ENCODE assay signal across 15 cellular contexts in genomic region chr2:119922699-119923098, GRCh38.
DNase-seq lines count a peak whose midpoint lies in the region; ATAC-seq, FAIRE-seq and TF ChIP-seq lines count a peak whose summit lies in the region.
"Had no signal": no experiment of that assay in that cellular context is flagged by ENCODE, and none has a peak within 500 bp of the region (broad histone marks: within the 10 kb centered on the region; RNA-seq: fewer than 3 reads in every experiment).

No MANE protein-coding gene starts in this region.

- FAIRE-seq in K562 (lab: Jason Lieb, UNC) (no peak), pancreas (lab: Jason Lieb, UNC) (peak; percentile 5)
- FAIRE-seq: GM19239 had no signal

- H3K27me3 Mint-ChIP-seq in CD4-positive, CD25-positive, alpha-beta regulatory T cell: no peaks in the 10 kb centered on the region
- no peaks in the 10 kb centered on the region for H3K27me3 Mint-ChIP-seq in CD4-positive, alpha-beta memory T cell

- no peaks in the 10 kb centered on the region for H3K36me3 ChIP-seq in CD4-positive, CD25-positive, alpha-beta regulatory T cell (ENCODE audit: control insufficient read depth, insufficient read depth, low read length)
- no peaks in the 10 kb centered on the region for H3K36me3 ChIP-seq in CD4-positive, alpha-beta memory T cell (ENCODE audit: insufficient read depth, low read length)
- H3K36me3 ChIP-seq in K562 (ENCODE audit: control insufficient read depth, insufficient read depth, low read length) (no peaks in the 10 kb centered on the region), pancreas (no peaks in the 10 kb centered on the region)

- no peaks in the 10 kb centered on the region for H4K20me1 ChIP-seq in K562 (replicated peaks; ENCODE audit: control insufficient read depth, insufficient read depth, low read length)

- peak overlapping the region; percentile 14 to 87 (median 41) for H3K27ac Mint-ChIP-seq in CD4-positive, CD25-positive, alpha-beta regulatory T cell
- H3K27ac Mint-ChIP-seq in CD4-positive, alpha-beta memory T cell: peak overlapping the region in 6 of 7 donors; percentile 8 to 85 (median 50)
- H3K27ac Mint-ChIP-seq: CD14-positive monocyte, H9 had no signal

- TF ChIP-seq RAD21 in K562 (CRISPR knock-in tag; conservative IDR thresholded peaks at IDR 0.05 in 1 of 2, IDR thresholded peaks at IDR 0.05 in 1 of 2): no peak

- no peak overlapping the region for H3K27ac ChIP-seq in CD4-positive, CD25-positive, alpha-beta regulatory T cell (ENCODE audit: insufficient read depth, low read length, poor library complexity, severe bottlenecking)
- H3K27ac ChIP-seq in CD4-positive, alpha-beta memory T cell (ENCODE audit: low read depth, low read length): no peak overlapping the region
- H3K27ac ChIP-seq in K562 (ENCODE audit: extremely low read depth, low read depth, low read length) (no peak overlapping the region), pancreas (no peak overlapping the region), RWPE1 (no peak overlapping the region)
- H3K27ac ChIP-seq: HL-60 had no signal

- H3K4me3 ChIP-seq in CD4-positive, CD25-positive, alpha-beta regulatory T cell (ENCODE audit: low read depth, low read length): no peak overlapping the region
- no peak overlapping the region for H3K4me3 ChIP-seq in CD4-positive, alpha-beta memory T cell (ENCODE audit: low read length in 2 of 2)
- H3K4me3 ChIP-seq in K562 (no peak overlapping the region), pancreas (no peak overlapping the region)

- H3K4me2 ChIP-seq in K562 (ENCODE audit: insufficient read depth, low read length): no peak overlapping the region

- H3K36me3 Mint-ChIP-seq in CD4-positive, CD25-positive, alpha-beta regulatory T cell: peaks cover 11% of the 10 kb centered on the region
- peaks cover 7 to 12% of the 10 kb centered on the region in 2 donors for H3K36me3 Mint-ChIP-seq in CD4-positive, alpha-beta memory T cell
- H3K36me3 Mint-ChIP-seq: CD14-positive monocyte had no signal

- CTCF ChIA-PET in CD4-positive, alpha-beta memory T cell (lab: Charles Lee; ENCODE audit: partially characterized antibody): interaction anchor here (0.6 to 0.7 kb wide), 2 partner anchors 58 to 152 kb away, joined by 4 read pairs; no protein-coding TSS in a partner anchor
- CTCF ChIA-PET in K562 (lab: Yijun Ruan, JAX; ENCODE audit: low intra/inter-chr PET ratio): no interaction called here
- CTCF ChIA-PET in RWPE1 (lab: Yijun Ruan, JAX): no interaction called here

- H2AFZ ChIP-seq in K562 (ENCODE audit: low read depth, low read length): no peak overlapping the region

- no peak for TF ChIP-seq CTCF in K562 (IDR thresholded peaks at IDR 0.05 in 2 of 3, conservative IDR thresholded peaks at IDR 0.05 in 1 of 3; ENCODE audit: insufficient read depth in 2 of 3, low read depth in 1 of 3, low read length in 3 of 3)
- no peak for TF ChIP-seq CTCF in pancreas (IDR thresholded peaks at IDR 0.05)
- TF ChIP-seq CTCF in RWPE1 (conservative IDR thresholded peaks at IDR 0.05; ENCODE audit: low read depth): no peak

- peaks cover 36 to 61% (median 52%) of the 10 kb centered on the region in 4 donors for H3K4me1 Mint-ChIP-seq in CD4-positive, CD25-positive, alpha-beta regulatory T cell
- peaks cover 32 to 51% (median 36%) of the 10 kb centered on the region in 4 donors for H3K4me1 Mint-ChIP-seq in CD4-positive, alpha-beta memory T cell
- H3K4me1 Mint-ChIP-seq: CD14-positive monocyte had no signal

- H3K9me3 ChIP-seq in CD4-positive, CD25-positive, alpha-beta regulatory T cell (ENCODE audit: control insufficient read depth in 2 of 2, low read length in 2 of 2): no peaks in the 10 kb centered on the region
- no peaks in the 10 kb centered on the region for H3K9me3 ChIP-seq in CD4-positive, alpha-beta memory T cell (ENCODE audit: control insufficient read depth in 1 of 2, low read length in 2 of 2)
- H3K9me3 ChIP-seq in K562 (replicated peaks; ENCODE audit: control insufficient read depth, insufficient read depth, low read depth, low read length): no peaks in the 10 kb centered on the region
- no peaks in the 10 kb centered on the region for H3K9me3 ChIP-seq in pancreas
- H3K9me3 ChIP-seq: Caco-2 had no signal

- DNase-seq in CD4-positive, CD25-positive, alpha-beta regulatory T cell: no peak
- no peak for DNase-seq in CD4-positive, alpha-beta memory T cell
- DNase-seq in K562 (ENCODE audit: extremely low read depth in 1 of 4, low spot score in 3 of 4) (no peak), pancreas (no peak), RWPE1 (ENCODE audit: low spot score) (no peak)
- DNase-seq: Caco-2, DMS53, GF-D8, GOT3, H9, KBM-7 had no signal

- no peaks in the 10 kb centered on the region for H3K9me1 ChIP-seq in K562 (ENCODE audit: control insufficient read depth, insufficient read depth, low read length)

- TF ChIP-seq EP300 in K562 (IDR thresholded peaks at IDR 0.05; ENCODE audit: low read length): no peak

- no peak overlapping the region for H3K9ac ChIP-seq in K562 (ENCODE audit: insufficient read depth in 1 of 2, low read depth in 2 of 2, low read length in 2 of 2)

- TF ChIP-seq POLR2A in K562 (conservative IDR thresholded peaks at IDR 0.05): no peak

- peaks cover 19% of the 10 kb centered on the region for H3K4me1 ChIP-seq in CD4-positive, CD25-positive, alpha-beta regulatory T cell (ENCODE audit: control insufficient read depth, insufficient read depth, low read length, poor library complexity, severe bottlenecking)
- H3K4me1 ChIP-seq in CD4-positive, alpha-beta memory T cell (ENCODE audit: insufficient read depth, low read length): peaks cover 38% of the 10 kb centered on the region
- H3K4me1 ChIP-seq in K562 (replicated peaks in 1 of 2; ENCODE audit: control insufficient read depth in 2 of 2, insufficient read depth in 2 of 2, low read length in 2 of 2) (no peaks in the 10 kb centered on the region), pancreas (no peaks in the 10 kb centered on the region)
- H3K4me1 ChIP-seq: Caco-2 had no signal

- no peak overlapping the region for H3K4me3 Mint-ChIP-seq in CD4-positive, CD25-positive, alpha-beta regulatory T cell
- no peak overlapping the region for H3K4me3 Mint-ChIP-seq in CD4-positive, alpha-beta memory T cell
- H3K4me3 Mint-ChIP-seq: CD14-positive monocyte, H9 had no signal

- in situ Hi-C loops in K562 (cut with MboI): no loop called here

- POLR2A ChIA-PET in CD4-positive, alpha-beta memory T cell (lab: Charles Lee; ENCODE audit: partially characterized antibody): interaction anchor here (0.6 kb wide), 1 partner anchor 81 kb away, joined by 3 read pairs; no protein-coding TSS in a partner anchor
- POLR2A ChIA-PET in K562 (lab: Yijun Ruan, JAX): no interaction called here
- POLR2A ChIA-PET in RWPE1 (lab: Yijun Ruan, JAX; ENCODE audit: low non-redundant PET): no interaction called here

- H3K9me3 Mint-ChIP-seq in CD4-positive, CD25-positive, alpha-beta regulatory T cell: peaks cover 0 to 2% (median 0%) of the 10 kb centered on the region in 7 donors
- no peaks in the 10 kb centered on the region for H3K9me3 Mint-ChIP-seq in CD4-positive, alpha-beta memory T cell
- H3K9me3 Mint-ChIP-seq: CD14-positive monocyte, H9 had no signal

- BruUV-seq in K562 (replicated peaks; lab: Mats Ljungman, UMichigan): no TSS peak

- H3K27me3 ChIP-seq in CD4-positive, CD25-positive, alpha-beta regulatory T cell (ENCODE audit: control insufficient read depth, insufficient read depth, low read length): no peaks in the 10 kb centered on the region
- H3K27me3 ChIP-seq in CD4-positive, alpha-beta memory T cell (ENCODE audit: insufficient read depth, low read length): no peaks in the 10 kb centered on the region
- H3K27me3 ChIP-seq in K562 (ENCODE audit: control insufficient read depth in 2 of 2, insufficient read depth in 2 of 2, low read length in 2 of 2) (no peaks in the 10 kb centered on the region), pancreas (no peaks in the 10 kb centered on the region)

- no peak for ATAC-seq in CD4-positive, CD25-positive, alpha-beta regulatory T cell (ENCODE audit: low read depth in 2 of 2)
- ATAC-seq in K562 (no peak), pancreas (no peak), HG03442 (IDR thresholded peaks at IDR 0.05; ENCODE audit: unreplicated experiment) (no peak)

- intact Hi-C loops in CD4-positive, alpha-beta memory T cell (cut with micrococcal nuclease): loop anchor here (10.0 kb wide), 1 partner anchor 252 kb away; no protein-coding TSS in a partner anchor
- intact Hi-C loops in K562 (cut with micrococcal nuclease): no loop called here
- intact Hi-C loops in pancreas (cut with DNase I): no loop called here

- H3K79me2 ChIP-seq in K562 (ENCODE audit: control insufficient read depth, insufficient read depth, low read length): no peaks in the 10 kb centered on the region

TF ChIP-seq in K562, 482 proteins besides CTCF, POLR2A, EP300 and RAD21 (continues in another document):
- no peak for TF ChIP-seq NFE2 (IDR thresholded peaks at IDR 0.05; ENCODE audit: low read depth)
- no peak for TF ChIP-seq POLR3G (IDR thresholded peaks at IDR 0.05; ENCODE audit: extremely low read depth, insufficient read length, insufficient replicate concordance)
- TF ChIP-seq ZNF695 (CRISPR knock-in tag; IDR thresholded peaks at IDR 0.05): no peak
- TF ChIP-seq BRD9 (IDR thresholded peaks at IDR 0.05; ENCODE audit: low read depth, partially characterized antibody): no peak
- TF ChIP-seq DNMT1 (IDR thresholded peaks at IDR 0.05): no peak
- no peak for TF ChIP-seq TBP (optimal IDR thresholded peaks at IDR 0.05; ENCODE audit: low read depth, low read length)
- peak; percentile 53 for TF ChIP-seq C11orf30 (IDR thresholded peaks at IDR 0.05; ENCODE audit: low read depth)
- TF ChIP-seq NKRF (IDR thresholded peaks at IDR 0.05; ENCODE audit: borderline replicate concordance): no peak
